ENCODE assay signal across 39 cellular contexts in the genomic region with DNA sequence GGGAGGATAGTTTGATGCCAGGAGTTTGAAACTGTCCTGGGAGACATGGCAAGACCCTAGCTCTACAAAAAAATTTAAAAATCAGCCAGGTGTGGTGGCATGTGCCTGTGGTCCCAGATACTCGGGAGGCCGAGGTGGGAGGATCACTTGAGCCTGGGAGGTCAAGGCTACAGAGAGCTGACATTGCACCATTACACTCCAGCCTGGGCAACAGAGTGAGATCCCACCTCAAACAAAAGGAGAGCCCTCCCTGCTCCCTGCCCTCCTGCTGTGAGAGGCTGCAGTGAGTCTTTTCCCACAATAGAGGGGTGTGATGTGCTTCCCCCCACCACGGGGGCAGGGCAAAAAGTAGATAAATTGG. TPM values are rescaled to one million over a fixed set of nuclear protein-coding genes. Genes with fewer than 3 reads are reported as not detected.
"Had no signal": no experiment of that assay in that cellular context is flagged by ENCODE, and none has a peak within 500 bp of the region (broad histone marks: within the 10 kb centered on the region; RNA-seq: fewer than 3 reads in every experiment).

No MANE protein-coding gene starts in this region.

- H3K27ac Mint-ChIP-seq: activated CD4-positive, alpha-beta memory T cell treated with anti-CD3 and anti-CD28 coated beads for 36 hours; activated CD4-positive, alpha-beta T cell treated with anti-CD3 and anti-CD28 coated beads for 36 hours; activated CD4-positive, alpha-beta T cell treated with anti-CD3 and anti-CD28 coated beads, Interleukin-2, amount 10 ng/mL, durations not matched to agents 24 days and 14 days; activated CD8-positive, alpha-beta memory T cell treated with anti-CD3 and anti-CD28 coated beads, Interleukin-2, amount 10 ng/mL, durations not matched to agents 7 days and 5 days; activated CD8-positive, alpha-beta T cell treated with anti-CD3 and anti-CD28 coated beads, Interleukin-2, amount 10 ng/mL, durations not matched to agents 7 days and 5 days; activated naive CD4-positive, alpha-beta T cell treated with anti-CD3 and anti-CD28 coated beads, Interleukin-2, amount 10 ng/mL, durations not matched to agents 7 days and 5 days; activated naive CD8-positive, alpha-beta T cell treated with anti-CD3 and anti-CD28 coated beads, Interleukin-2, amount 10 ng/mL, durations not matched to agents 7 days and 5 days; activated T-helper 1 cell treated with anti-CD3 and anti-CD28 coated beads, Interleukin-12 subunit alpha, Interleukin-12 subunit beta, Interleukin-2, Interleukin-4 antibody, amounts not matched to agents 30 ng/mL and 10 ng/mL and 1 ng/mL, durations not matched to agents 14 hours and 24 hours and 36 hours; T-helper 17 cell; T-helper 2 cell treated with Interferon-gamma antibody and Interleukin-4, amounts not matched to agents 5 μg/mL and 100 μg/mL, for 36 hours had no signal

- ATAC-seq: activated CD4-positive, alpha-beta T cell treated with anti-CD3 and anti-CD28 coated beads for 36 hours; activated CD8-positive, alpha-beta memory T cell treated with anti-CD3 and anti-CD28 coated beads, Interleukin-2, amount 10 ng/mL, durations not matched to agents 7 days and 5 days; activated CD8-positive, alpha-beta T cell treated with anti-CD3 and anti-CD28 coated beads, Interleukin-2, amount 10 ng/mL, durations not matched to agents 7 days and 5 days; activated naive CD4-positive, alpha-beta T cell treated with anti-CD3 and anti-CD28 coated beads, Interleukin-2, amount 50 U/mL, for 72 hours; gastroesophageal sphincter; heart right ventricle; T-helper 17 cell had no signal

- H3K36me3 Mint-ChIP-seq: activated CD4-positive, alpha-beta memory T cell treated with anti-CD3 and anti-CD28 coated beads for 36 hours; brain had no signal

- H3K4me3 Mint-ChIP-seq: activated CD4-positive, alpha-beta memory T cell treated with anti-CD3 and anti-CD28 coated beads for 36 hours; activated CD4-positive, alpha-beta T cell treated with anti-CD3 and anti-CD28 coated beads for 36 hours; activated CD4-positive, alpha-beta T cell treated with anti-CD3 and anti-CD28 coated beads, Interleukin-2, amount 10 ng/mL, durations not matched to agents 24 days and 14 days; activated CD8-positive, alpha-beta memory T cell treated with anti-CD3 and anti-CD28 coated beads, Interleukin-2, amount 10 ng/mL, durations not matched to agents 7 days and 5 days; activated CD8-positive, alpha-beta T cell treated with anti-CD3 and anti-CD28 coated beads, Interleukin-2, amount 10 ng/mL, durations not matched to agents 7 days and 5 days; activated naive CD4-positive, alpha-beta T cell treated with anti-CD3 and anti-CD28 coated beads, Interleukin-2, amount 10 ng/mL, durations not matched to agents 7 days and 5 days; activated naive CD8-positive, alpha-beta T cell treated with anti-CD3 and anti-CD28 coated beads, Interleukin-2, amount 10 ng/mL, durations not matched to agents 7 days and 5 days; activated T-helper 1 cell treated with anti-CD3 and anti-CD28 coated beads, Interleukin-12 subunit alpha, Interleukin-12 subunit beta, Interleukin-2, Interleukin-4 antibody, amounts not matched to agents 30 ng/mL and 10 ng/mL and 1 ng/mL, durations not matched to agents 14 hours and 24 hours and 36 hours; T-helper 17 cell; T-helper 2 cell treated with Interferon-gamma antibody and Interleukin-4, amounts not matched to agents 5 μg/mL and 100 μg/mL, for 36 hours had no signal

- H3K27me3 Mint-ChIP-seq: activated CD4-positive, alpha-beta memory T cell treated with anti-CD3 and anti-CD28 coated beads for 36 hours; activated CD4-positive, alpha-beta T cell treated with anti-CD3 and anti-CD28 coated beads for 36 hours; activated CD4-positive, alpha-beta T cell treated with anti-CD3 and anti-CD28 coated beads, Interleukin-2, amount 10 ng/mL, durations not matched to agents 24 days and 14 days; activated CD8-positive, alpha-beta memory T cell treated with anti-CD3 and anti-CD28 coated beads, Interleukin-2, amount 10 ng/mL, durations not matched to agents 7 days and 5 days; activated naive CD4-positive, alpha-beta T cell treated with anti-CD3 and anti-CD28 coated beads, Interleukin-2, amount 10 ng/mL, durations not matched to agents 7 days and 5 days; activated naive CD8-positive, alpha-beta T cell treated with anti-CD3 and anti-CD28 coated beads, Interleukin-2, amount 10 ng/mL, durations not matched to agents 7 days and 5 days; T-helper 17 cell had no signal

- H3K27ac ChIP-seq: ascending aorta, breast epithelium, cardiac muscle cell, colonic mucosa, epithelial cell of prostate, esophagus squamous epithelium, gastroesophageal sphincter, heart right ventricle, hepatocyte, WERI-Rb-1 had no signal

- H3K9me3 ChIP-seq: ascending aorta, colonic mucosa had no signal

- H3K4me3 ChIP-seq: ascending aorta, breast epithelium, cardiac muscle cell, colonic mucosa, esophagus squamous epithelium, gastroesophageal sphincter, heart right ventricle, hepatocyte had no signal

- H3K4me1 Mint-ChIP-seq: activated CD4-positive, alpha-beta T cell treated with anti-CD3 and anti-CD28 coated beads for 36 hours; activated CD4-positive, alpha-beta T cell treated with anti-CD3 and anti-CD28 coated beads, Interleukin-2, amount 10 ng/mL, durations not matched to agents 24 days and 14 days; activated naive CD4-positive, alpha-beta T cell treated with anti-CD3 and anti-CD28 coated beads, Interleukin-2, amount 10 ng/mL, durations not matched to agents 7 days and 5 days; brain; T-helper 17 cell had no signal

- H3K36me3 ChIP-seq: ascending aorta, breast epithelium, cardiac muscle cell, colonic mucosa, esophagus squamous epithelium, gastroesophageal sphincter, heart right ventricle, WERI-Rb-1 had no signal

- DNase-seq: activated CD4-positive, alpha-beta memory T cell treated with anti-CD3 and anti-CD28 coated beads for 36 hours; activated CD4-positive, alpha-beta T cell treated with anti-CD3 and anti-CD28 coated beads for 36 hours; activated CD4-positive, alpha-beta T cell treated with anti-CD3 and anti-CD28 coated beads, Interleukin-2, amount 10 ng/mL, durations not matched to agents 24 days and 14 days; activated CD4-positive, CD25-positive, alpha-beta regulatory T cell; activated CD4-positive, CD25-positive, alpha-beta regulatory T cell treated with anti-CD3 and anti-CD28 coated beads, Interleukin-2, amount 50 U/mL, for 72 hours; activated CD8-positive, alpha-beta memory T cell treated with anti-CD3 and anti-CD28 coated beads, Interleukin-2, amount 10 ng/mL, durations not matched to agents 7 days and 5 days; activated CD8-positive, alpha-beta memory T cell treated with anti-CD3 and anti-CD28 coated beads, Interleukin-2, amount 50 U/mL, for 4 hours; activated CD8-positive, alpha-beta T cell treated with anti-CD3 and anti-CD28 coated beads, Interleukin-2, amount 10 ng/mL, durations not matched to agents 7 days and 5 days; activated gamma-delta T cell; activated naive CD4-positive, alpha-beta T cell; activated naive CD4-positive, alpha-beta T cell treated with anti-CD3 and anti-CD28 coated beads, Interleukin-2, amount 10 ng/mL, durations not matched to agents 7 days and 5 days; activated naive CD8-positive, alpha-beta T cell treated with anti-CD3 and anti-CD28 coated beads, Interleukin-2, amount 10 ng/mL, durations not matched to agents 7 days and 5 days; activated T-cell treated with anti-CD3 and anti-CD28 coated beads, Interleukin-2, amount 50 U/mL, for 1 hour; activated T-cell treated with anti-CD3 and anti-CD28 coated beads, Interleukin-2, amount 50 U/mL, for 48 hours; central memory CD4-positive, alpha-beta T cell; cerebellar nuclear complex; colonic mucosa; effector CD8-positive, alpha-beta T cell; esophagus squamous epithelium; foreskin melanocyte; T-helper 17 cell; T1000; WERI-Rb-1 had no signal

- H3K4me1 ChIP-seq: ascending aorta, breast epithelium, gastroesophageal sphincter, heart right ventricle had no signal

RNA-seq across cellular contexts. Expression of gene CCDC187, which starts 10.1 kb away (rescaled TPM):
- total RNA-seq: activated CD4-positive, alpha-beta memory T cell treated with anti-CD3 and anti-CD28 coated beads for 36 hours; activated CD4-positive, alpha-beta T cell treated with anti-CD3 and anti-CD28 coated beads, Interleukin-2, amount 10 ng/mL, durations not matched to agents 24 days and 14 days; activated CD8-positive, alpha-beta memory T cell treated with anti-CD3 and anti-CD28 coated beads for 36 hours; activated CD8-positive, alpha-beta memory T cell treated with anti-CD3 and anti-CD28 coated beads, Interleukin-2, amount 10 ng/mL, durations not matched to agents 7 days and 5 days; activated CD8-positive, alpha-beta T cell treated with anti-CD3 and anti-CD28 coated beads, Interleukin-2, amount 10 ng/mL, durations not matched to agents 7 days and 5 days; activated naive CD8-positive, alpha-beta T cell treated with anti-CD3 and anti-CD28 coated beads, Interleukin-2, amount 10 ng/mL, durations not matched to agents 7 days and 5 days; activated T-helper 1 cell treated with anti-CD3 and anti-CD28 coated beads, Interleukin-12 subunit alpha, Interleukin-12 subunit beta, Interleukin-2, Interleukin-4 antibody, amounts not matched to agents 30 ng/mL and 10 ng/mL and 1 ng/mL, durations not matched to agents 14 hours and 24 hours and 36 hours; breast epithelium; dermis microvascular lymphatic vessel endothelial cell; endothelial cell of umbilical vein; esophagus squamous epithelium; fibroblast of lung; gastroesophageal sphincter; glomerular endothelial cell had no signal
